ENCODE assay signal across 21 cellular contexts in genomic region chr3:160478338-160478737, GRCh38. TPM values are rescaled to one million over a fixed set of nuclear protein-coding genes. Genes with fewer than 3 reads are reported as not detected.
A peak's percentile ranks its signal among the peaks of the same experiment; 100 is the strongest.
DNase-seq lines count a peak whose midpoint lies in the region; TF ChIP-seq lines count a peak whose summit lies in the region.
"Had no signal": no experiment of that assay in that cellular context is flagged by ENCODE, and none has a peak within 500 bp of the region (broad histone marks: within the 10 kb centered on the region; RNA-seq: fewer than 3 reads in every experiment).

No MANE protein-coding gene starts in this region.

- H3K4me3 ChIP-seq in AG10803 (ENCODE audit: low read length) (no peak overlapping the region), choroid plexus epithelial cell (ENCODE audit: low read depth, low read length) (no peak overlapping the region), mesenchymal stem cell (ENCODE audit: insufficient read depth in 1 of 2, low read depth in 1 of 2, low read length in 2 of 2) (peak overlapping the region in 1 of 2 experiments; percentile 7)
- H3K4me3 ChIP-seq: adrenal gland, lung, neural progenitor cell, spleen had no signal

- no peaks in the 10 kb centered on the region for H3K79me2 ChIP-seq in H9 (ENCODE audit: insufficient read depth, low read length)

- H3K36me3 Mint-ChIP-seq in H9 (ENCODE audit: insufficient read depth in 1 of 3, low read depth in 3 of 3) = no peaks in the 10 kb centered on the region
- H3K36me3 Mint-ChIP-seq: neural progenitor cell had no signal

- no peaks in the 10 kb centered on the region for H3K23me2 ChIP-seq in H9 (ENCODE audit: insufficient read length, low read depth, low read length, poor library complexity, severe bottlenecking)

- no peak overlapping the region for H3K56ac ChIP-seq in H9 (ENCODE audit: insufficient read length, low read depth, low read length)

- H4K20me1 ChIP-seq in H9 (ENCODE audit: control insufficient read depth, insufficient read depth, insufficient read length) = no peaks in the 10 kb centered on the region

- 91% methylated on average over 4 of the region's 5 CpGs for WGBS in mesenchymal stem cell
- no CpG with 5 or more reads among the region's 5 CpGs for WGBS in H9 (ENCODE audit: extremely low coverage, insufficient read length, low lambda C conversion rate)

- no peak overlapping the region for H4K91ac ChIP-seq in mesenchymal stem cell (ENCODE audit: low read length)
- H4K91ac ChIP-seq in H9 (ENCODE audit: insufficient read length, low read depth, low read length) = no peak overlapping the region

- H2BK15ac ChIP-seq in mesenchymal stem cell (ENCODE audit: low read depth, poor library complexity, severe bottlenecking) (no peak overlapping the region), H9 (ENCODE audit: low read depth, low read length) (no peak overlapping the region)

- H4K8ac ChIP-seq in mesenchymal stem cell (ENCODE audit: low read length) (no peak overlapping the region), H9 (replicated peaks; ENCODE audit: insufficient read length, low read depth, low read length) (no peak overlapping the region)

- H2BK120ac ChIP-seq in mesenchymal stem cell (ENCODE audit: low read depth, low read length) = no peak overlapping the region
- no peak overlapping the region for H2BK120ac ChIP-seq in H9 (ENCODE audit: low read depth, low read length, poor library complexity, severe bottlenecking)

- H2AK5ac ChIP-seq in mesenchymal stem cell (ENCODE audit: low read length, severe bottlenecking) (no peak overlapping the region), H9 (ENCODE audit: insufficient read length, low read length) (no peak overlapping the region)

- no peak overlapping the region for H3K23ac ChIP-seq in mesenchymal stem cell (ENCODE audit: low read length in 2 of 2)
- H3K23ac ChIP-seq in H9 (ENCODE audit: insufficient read length, low read depth, low read length) = no peak overlapping the region

- H2BK5ac ChIP-seq in mesenchymal stem cell (ENCODE audit: low read depth, low read length, poor library complexity, severe bottlenecking) (no peak overlapping the region), H9 (ENCODE audit: insufficient read length, low read length) (no peak overlapping the region)

- H3K79me1 ChIP-seq in mesenchymal stem cell (replicated peaks; ENCODE audit: low read length, poor library complexity, severe bottlenecking) (no peaks in the 10 kb centered on the region), H9 (ENCODE audit: insufficient read depth, low read depth, low read length, poor library complexity, severe bottlenecking) (no peaks in the 10 kb centered on the region)

- DNase-seq in AG10803 (ENCODE audit: low read depth) (peak; percentile 80), MV-4-11 (lab: John Stamatoyannopoulos, UW) (peak; percentile 35), choroid plexus epithelial cell (ENCODE audit: low read depth) (peak; percentile 83), mesenchymal stem cell (peak; percentile 21), NCI-H187 treated with DMSO at 0.1 percent for 48 hours (lab: John Stamatoyannopoulos, UW) (no peak), KG1 (lab: John Stamatoyannopoulos, UW) (no peak), H9 (no peak), dermis blood vessel endothelial cell (no peak)
- DNase-seq: activated CD8-positive, alpha-beta T cell treated with anti-CD3 and anti-CD28 coated beads, Interleukin-2, amount 10 ng/mL, durations not matched to agents 7 days and 5 days; activated gamma-delta T cell treated with Interleukin-2 at 50 U/mL for 16 hours; activated T-cell treated with anti-CD3 and anti-CD28 coated beads, Interleukin-2, amount 50 U/mL, for 1 hour; DMS79 treated with DMSO at 0.1 percent for 48 hours; kidney; NCI-H1417 treated with DMSO at 0.1 percent for 48 hours; NCI-H510A treated with DMSO at 0.1 percent for 48 hours; spleen; stimulated activated CD4-positive, alpha-beta T cell treated with anti-CD3 and anti-CD28 coated beads, Interleukin-4, amount 100 ng/mL, for 1 hour; stimulated activated naive CD4-positive, alpha-beta T cell treated with Interleukin-2 at 50 U/mL for 16 hours had no signal

- no peak overlapping the region for H3K27ac Mint-ChIP-seq in H9
- H3K27ac Mint-ChIP-seq: activated CD8-positive, alpha-beta T cell treated with anti-CD3 and anti-CD28 coated beads, Interleukin-2, amount 10 ng/mL, durations not matched to agents 7 days and 5 days; neural progenitor cell had no signal

- H3K4me2 ChIP-seq in mesenchymal stem cell (ENCODE audit: low read length, poor library complexity, severe bottlenecking) (no peak overlapping the region), H9 (ENCODE audit: insufficient read depth, insufficient read length, low read length) (no peak overlapping the region)
- H3K4me2 ChIP-seq: neural progenitor cell had no signal

- H3K18ac ChIP-seq in mesenchymal stem cell (ENCODE audit: low read depth in 1 of 2, low read length in 2 of 2) (no peak overlapping the region), H9 (ENCODE audit: insufficient read length, low read depth, low read length) (no peak overlapping the region)

- H3K4me3 Mint-ChIP-seq in H9 = no peak overlapping the region
- H3K4me3 Mint-ChIP-seq: activated CD8-positive, alpha-beta T cell treated with anti-CD3 and anti-CD28 coated beads, Interleukin-2, amount 10 ng/mL, durations not matched to agents 7 days and 5 days; neural progenitor cell had no signal

- no peak overlapping the region for H2BK20ac ChIP-seq in H9 (ENCODE audit: low read depth, low read length, poor library complexity, severe bottlenecking)

- no peak overlapping the region for H3T11ph ChIP-seq in H9 (ENCODE audit: low read length)

- H3K4me1 ChIP-seq in mesenchymal stem cell (ENCODE audit: control insufficient read depth, insufficient read depth, low read depth, low read length) (peaks cover 4% of the 10 kb centered on the region), H9 (ENCODE audit: insufficient read depth, low read length) (no peaks in the 10 kb centered on the region)
- H3K4me1 ChIP-seq: adrenal gland, neural progenitor cell had no signal

- H3K27me3 ChIP-seq in mesenchymal stem cell (ENCODE audit: control insufficient read depth in 1 of 2, insufficient read depth in 1 of 2, low read length in 2 of 2) (no peaks in the 10 kb centered on the region), H9 (ENCODE audit: insufficient read depth, low read length) (no peaks in the 10 kb centered on the region)
- H3K27me3 ChIP-seq: adrenal gland, neural progenitor cell, spleen had no signal

- peaks cover 3% of the 10 kb centered on the region; the same call in 1 of the 2 replicates for H3K27me3 Mint-ChIP-seq in H9 (ENCODE audit: low read depth)

- H3K27ac ChIP-seq in mesenchymal stem cell (ENCODE audit: low read length, poor library complexity, severe bottlenecking) (no peak overlapping the region), H9 (ENCODE audit: insufficient read length, low read depth, low read length) (no peak overlapping the region)
- H3K27ac ChIP-seq: adrenal gland, neural progenitor cell, spleen had no signal

- H4K5ac ChIP-seq in H9 (ENCODE audit: insufficient read length, low read depth, low read length) = no peak overlapping the region

- H3K4me1 Mint-ChIP-seq in H9 = peaks cover 2 to 3% of the 10 kb centered on the region in 2 experiments; a peak in 1 of 4 replicates

- no peaks in the 10 kb centered on the region for H3K9me3 Mint-ChIP-seq in H9
- H3K9me3 Mint-ChIP-seq: neural progenitor cell had no signal

- H3K9me3 ChIP-seq in mesenchymal stem cell (ENCODE audit: control insufficient read depth, low read length) (no peaks in the 10 kb centered on the region), H9 (ENCODE audit: control insufficient read depth, low read depth, low read length) (no peaks in the 10 kb centered on the region)
- H3K9me3 ChIP-seq: adrenal gland, spleen had no signal

- H3K14ac ChIP-seq in mesenchymal stem cell (ENCODE audit: low read length in 2 of 2) = no peak overlapping the region
- H3K14ac ChIP-seq in H9 (ENCODE audit: insufficient read depth, low read length) = no peak overlapping the region

- no peak overlapping the region for H3K4ac ChIP-seq in mesenchymal stem cell (ENCODE audit: low read depth in 1 of 2, low read length in 2 of 2)
- no peak overlapping the region for H3K4ac ChIP-seq in H9 (ENCODE audit: low read depth, low read length)

- H2BK12ac ChIP-seq in mesenchymal stem cell (ENCODE audit: low read length in 2 of 2) (no peak overlapping the region), H9 (ENCODE audit: insufficient read length, low read depth, low read length) (no peak overlapping the region)

- H3K36me3 ChIP-seq in mesenchymal stem cell (ENCODE audit: control insufficient read depth in 1 of 2, insufficient read depth in 2 of 2, low read depth in 1 of 2, low read length in 2 of 2) = no peaks in the 10 kb centered on the region
- H3K36me3 ChIP-seq: adrenal gland, neural progenitor cell, spleen had no signal

- H2AFZ ChIP-seq in mesenchymal stem cell (ENCODE audit: low read depth, low read length) (no peak overlapping the region), H9 (ENCODE audit: low read length) (no peak overlapping the region)
- H2AFZ ChIP-seq: neural progenitor cell had no signal

- TF ChIP-seq CTCF in AG10803 (conservative IDR thresholded peaks at IDR 0.05; ENCODE audit: low read length) (no peak), choroid plexus epithelial cell (conservative IDR thresholded peaks at IDR 0.05; ENCODE audit: low read depth, low read length) (peak; percentile 13), H9 (conservative IDR thresholded peaks at IDR 0.05) (no peak)

- peak overlapping the region; percentile 38 for H3K9ac ChIP-seq in mesenchymal stem cell (ENCODE audit: low read length)
- H3K9ac ChIP-seq in H9 (ENCODE audit: extremely low read depth, insufficient read length, low read length) = no peak overlapping the region
- H3K9ac ChIP-seq: neural progenitor cell had no signal

RNA-seq across cellular contexts. Expression of gene TRIM59, which starts 28.8 kb away (rescaled TPM):
- polyA plus RNA-seq in mesenchymal stem cell (2013, experiment 1 of 2) = 11.1 TPM
- polyA plus RNA-seq in mesenchymal stem cell (2013, experiment 2 of 2) = 9.7 TPM
- 44.9 and 47.6 TPM in 2 replicates for total RNA-seq in H9 (2021)
- total RNA-seq in dermis blood vessel endothelial cell = 19.7 and 30.5 TPM in 2 replicates

Comparison
In these comparisons a context has a peak if more than half of its experiments do, and no peak if none do; other contexts are left out.
1. DNase-seq: peak in AG10803 (single experiment), MV-4-11 (single experiment), choroid plexus epithelial cell (single experiment) and mesenchymal stem cell (single experiment); none in NCI-H187 treated with DMSO at 0.1 percent for 48 hours (single experiment), KG1 (single experiment), H9 (single experiment) and dermis blood vessel endothelial cell (single experiment).